Comparison of ENCODE assay signal across 8 cellular contexts in genomic region chr3:184417619-184418327, GRCh38. TPM values are rescaled to one million over a fixed set of nuclear protein-coding genes. Genes with fewer than 3 reads are reported as not detected.
DNase-seq lines count a peak whose midpoint lies in the region; ATAC-seq and TF ChIP-seq lines count a peak whose summit lies in the region.

No MANE protein-coding gene starts in this region.

- H2BK12ac ChIP-seq in neuronal stem cell (ENCODE audit: low read length), result no peak overlapping the region

- no peak overlapping the region for H4K91ac ChIP-seq in neuronal stem cell (ENCODE audit: low read depth, low read length, poor library complexity)

- H3K4me3 ChIP-seq in Panc1 (ENCODE audit: low read depth in 2 of 2, low read length in 2 of 2), result no peak overlapping the region
- no peak overlapping the region for H3K4me3 ChIP-seq in fibroblast of mammary gland (ENCODE audit: control insufficient read depth, low read depth, low read length)
- H3K4me3 ChIP-seq in neuronal stem cell (ENCODE audit: low read length in 2 of 2), result no peak overlapping the region
- no peak overlapping the region for H3K4me3 ChIP-seq in testis

- POLR2A ChIA-PET in Panc1 (lab: Charles Lee), result no interaction called here

- H3K79me1 ChIP-seq in neuronal stem cell (ENCODE audit: low read depth, low read length), result peaks cover 2% of the 10 kb centered on the region

- no peaks in the 10 kb centered on the region for H3K9me3 Mint-ChIP-seq in activated T-cell treated with anti-CD3 and anti-CD28 coated beads, Interleukin-2, amount 50 U/mL, for 4 hours

- H3K9ac ChIP-seq in neuronal stem cell (ENCODE audit: low read depth, low read length, poor library complexity), result no peak overlapping the region

- no peaks in the 10 kb centered on the region for H3K36me3 ChIP-seq in Panc1 (ENCODE audit: control insufficient read depth, insufficient read depth, low read length)
- no peaks in the 10 kb centered on the region for H3K36me3 ChIP-seq in neuronal stem cell (replicated peaks in 1 of 2; ENCODE audit: control insufficient read depth in 2 of 2, insufficient read depth in 2 of 2, low read length in 2 of 2)
- no peaks in the 10 kb centered on the region for H3K36me3 ChIP-seq in testis (ENCODE audit: low read depth, missing control alignments)

- H4K8ac ChIP-seq in neuronal stem cell (ENCODE audit: low read depth, low read length), result no peak overlapping the region

- H3K4me3 Mint-ChIP-seq in activated T-cell treated with anti-CD3 and anti-CD28 coated beads, Interleukin-2, amount 50 U/mL, for 4 hours, result no peak overlapping the region

- no peaks in the 10 kb centered on the region for H3K4me1 ChIP-seq in Panc1 (ENCODE audit: control insufficient read depth, insufficient read depth, low read length)
- peaks cover 0 to 1% of the 10 kb centered on the region in 2 donors for H3K4me1 ChIP-seq in neuronal stem cell (ENCODE audit: control insufficient read depth in 2 of 2, insufficient read depth in 1 of 2, low read depth in 1 of 2, low read length in 2 of 2)
- H3K4me1 ChIP-seq in testis, result no peaks in the 10 kb centered on the region

- no peaks in the 10 kb centered on the region for H3K36me3 Mint-ChIP-seq in activated T-cell treated with anti-CD3 and anti-CD28 coated beads, Interleukin-2, amount 50 U/mL, for 4 hours (ENCODE audit: insufficient read depth)

- no peak overlapping the region for H3K4ac ChIP-seq in neuronal stem cell (ENCODE audit: low read length)

- H2BK15ac ChIP-seq in neuronal stem cell (ENCODE audit: low read length), result peak overlapping the region; percentile 15

- peaks cover 3% of the 10 kb centered on the region; the same call in 1 of the 2 replicates for H3K9me3 ChIP-seq in Panc1 (ENCODE audit: control insufficient read depth, insufficient read depth, low read depth, low read length)
- H3K9me3 ChIP-seq in neuronal stem cell (replicated peaks in 1 of 2; ENCODE audit: control insufficient read depth in 2 of 2, insufficient read depth in 1 of 2, low read depth in 1 of 2, low read length in 2 of 2), result no peaks in the 10 kb centered on the region
- H3K9me3 ChIP-seq in testis, result no peaks in the 10 kb centered on the region

- no peak overlapping the region for H3K18ac ChIP-seq in neuronal stem cell (ENCODE audit: low read length)

- H3K23ac ChIP-seq in neuronal stem cell (ENCODE audit: low read depth, low read length, poor library complexity), result peak overlapping the region; percentile 11

- no peak overlapping the region for H3K14ac ChIP-seq in neuronal stem cell (ENCODE audit: low read length)

- no peak overlapping the region for H2AFZ ChIP-seq in neuronal stem cell (ENCODE audit: low read length)

- no peaks in the 10 kb centered on the region for H3K27me3 Mint-ChIP-seq in activated T-cell treated with anti-CD3 and anti-CD28 coated beads, Interleukin-2, amount 50 U/mL, for 4 hours (ENCODE audit: low read depth)

- BruUV-seq in Panc1 (replicated peaks; lab: Mats Ljungman, UMichigan), result no TSS peak

- ATAC-seq in GM21447 (IDR thresholded peaks at IDR 0.05; ENCODE audit: unreplicated experiment) (peak; percentile 86), Panc1 (peak; percentile 93)
- peak; percentile 98 for ATAC-seq in activated T-cell treated with anti-CD3 and anti-CD28 coated beads, Interleukin-2, amount 50 U/mL, for 4 hours

- no peak overlapping the region for H3K4me2 ChIP-seq in neuronal stem cell (ENCODE audit: insufficient read depth, low read length, poor library complexity, severe bottlenecking)

- H3K4me1 Mint-ChIP-seq in activated T-cell treated with anti-CD3 and anti-CD28 coated beads, Interleukin-2, amount 50 U/mL, for 4 hours (ENCODE audit: low read depth), result peaks cover 2% of the 10 kb centered on the region

- CTCF ChIA-PET in Panc1 (lab: Charles Lee), result interaction anchor here (0.6 to 1.5 kb wide), 2 partner anchors 96 to 259 kb away, joined by 5 to 6 read pairs; no protein-coding TSS in a partner anchor

- no CpG with 5 or more reads among the region's 14 CpGs for WGBS in neuronal stem cell (ENCODE audit: extremely low coverage in 2 of 2, insufficient read length in 2 of 2, insufficient replicate concordance in 1 of 2), 2 donors
- WGBS in testis, 2 donors, result 38 to 57% methylated on average over 5 to 14 of the region's 14 CpGs

- no peak overlapping the region for H3K27ac ChIP-seq in Panc1 (ENCODE audit: low read length)
- H3K27ac ChIP-seq in neuronal stem cell (replicated peaks; ENCODE audit: low read length), result no peak overlapping the region
- no peak overlapping the region for H3K27ac ChIP-seq in testis

- in situ Hi-C loops in KBM-7 (cut with MboI; ENCODE audit: low pct_unique_long_range_greater_than_20kb, low sequenced_read_pairs), result no loop called here
- in situ Hi-C loops in Panc1 (cut with HindIII; ENCODE audit: low pct_unique_long_range_greater_than_20kb, low sequenced_read_pairs), result no loop called here

- no peak overlapping the region for H2BK120ac ChIP-seq in neuronal stem cell (ENCODE audit: low read depth, low read length)

- H3K27me3 ChIP-seq in Panc1 (ENCODE audit: control insufficient read depth, insufficient read depth, low read length) (no peaks in the 10 kb centered on the region), neuronal stem cell (ENCODE audit: control insufficient read depth in 3 of 3, insufficient read depth in 3 of 3, low read depth in 1 of 3, low read length in 3 of 3) (peaks cover 0 to 12% (median 2%) of the 10 kb centered on the region in 3 experiments), testis (no peaks in the 10 kb centered on the region)

- no peak overlapping the region for H2BK5ac ChIP-seq in neuronal stem cell (ENCODE audit: low read length)

- intact Hi-C loops in Panc1 (cut with micrococcal nuclease; ENCODE audit: unreplicated experiment), result loop anchor here (1.0 to 2.0 kb wide), 3 partner anchors 51 to 127 kb away; no protein-coding TSS in a partner anchor
- intact Hi-C loops in testis (cut with DNase I; ENCODE audit: low total_unique reads), result no loop called here

- DNase-seq in COR-L47 (lab: John Stamatoyannopoulos, UW), result peak; percentile 40
- DNase-seq in KBM-7, result peak; percentile 74
- peak; percentile 22 for DNase-seq in Panc1 (ENCODE audit: low read depth, low spot score)
- DNase-seq in activated T-cell treated with anti-CD3 and anti-CD28 coated beads, Interleukin-2, amount 50 U/mL, for 4 hours, result peak; percentile 66
- peak; percentile 63 for DNase-seq in fibroblast of mammary gland (ENCODE audit: low read depth)
- DNase-seq in neuronal stem cell (ENCODE audit: low spot score), result peak; percentile 57
- peak; percentile 77 for DNase-seq in testis

- H2AK5ac ChIP-seq in neuronal stem cell (ENCODE audit: low read depth, low read length), result no peak overlapping the region

- TF ChIP-seq POLR2A in testis (IDR thresholded peaks at IDR 0.05), result no peak

- peak; percentile 98 for TF ChIP-seq CTCF in Panc1 (IDR thresholded peaks at IDR 0.05)
- peak; percentile 94 for TF ChIP-seq CTCF in fibroblast of mammary gland (conservative IDR thresholded peaks at IDR 0.05; ENCODE audit: control insufficient read depth, insufficient read depth, low read depth, low read length)
- peak; percentile 66 to 80 (median 78) for TF ChIP-seq CTCF in testis (IDR thresholded peaks at IDR 0.05)

RNA-seq across cellular contexts. Expression of gene CHRD, which starts 37.9 kb away (rescaled TPM):
- 1.4 TPM for total RNA-seq in Panc1 (2021; ENCODE audit: unreplicated experiment)
- 1.3 TPM for polyA plus RNA-seq in Panc1 (2012; ENCODE audit: insufficient read length)
- total RNA-seq in activated T-cell treated with anti-CD3 and anti-CD28 coated beads, Interleukin-2, amount 50 U/mL, for 4 hours, result under 1 TPM in 2 of 3 donors, not detected in 1; 0.11 to 0.33 TPM
- 7.2 TPM for polyA plus RNA-seq in neuronal stem cell (2013, experiment 1 of 2)
- polyA plus RNA-seq in neuronal stem cell (2013, experiment 2 of 2), result 7.1 TPM
- 1 to 10 TPM; 3.5 to 4.3 TPM for total RNA-seq in testis
- polyA plus RNA-seq in testis (ENCODE audit: insufficient read depth, low read depth, low replicate concordance), result 4.3 TPM

RNA-seq across cellular contexts. Expression of gene THPO, which starts 39.8 kb away (rescaled TPM):
- total RNA-seq in Panc1 (2021; ENCODE audit: unreplicated experiment) (not detected), testis (under 1 TPM; 0.71 to 0.93 TPM)
- polyA plus RNA-seq in Panc1 (2012; ENCODE audit: insufficient read length), result 0.17 TPM
- not detected for total RNA-seq in activated T-cell treated with anti-CD3 and anti-CD28 coated beads, Interleukin-2, amount 50 U/mL, for 4 hours
- 1.4 TPM for polyA plus RNA-seq in neuronal stem cell (2013, experiment 1 of 2)
- polyA plus RNA-seq in neuronal stem cell (2013, experiment 2 of 2), result 1.7 TPM
- polyA plus RNA-seq in testis (ENCODE audit: insufficient read depth, low read depth, low replicate concordance), result 7.6 TPM

RNA-seq across cellular contexts. Expression of gene POLR2H, which starts 56.3 kb away (rescaled TPM):
- total RNA-seq in Panc1 (2021; ENCODE audit: unreplicated experiment) (156 TPM), testis (10 to 100 TPM; 65.0 to 76.4 TPM)
- polyA plus RNA-seq in Panc1 (2012; ENCODE audit: insufficient read length), result 183 TPM
- total RNA-seq in activated T-cell treated with anti-CD3 and anti-CD28 coated beads, Interleukin-2, amount 50 U/mL, for 4 hours, result 100 to 1,000 TPM; 146 to 170 (median 165) TPM
- 80.4 TPM for polyA plus RNA-seq in neuronal stem cell (2013, experiment 1 of 2)
- 80.9 TPM for polyA plus RNA-seq in neuronal stem cell (2013, experiment 2 of 2)
- 72.2 TPM for polyA plus RNA-seq in testis (ENCODE audit: insufficient read depth, low read depth, low replicate concordance)

RNA-seq across cellular contexts. Expression of gene CLCN2, which starts 56.4 kb away (rescaled TPM):
- total RNA-seq in Panc1 (2021; ENCODE audit: unreplicated experiment) (22.5 TPM), testis (100 to 1,000 TPM in 1 of 2 donors, 10 to 100 TPM in 1; 98.2 to 118 TPM)
- polyA plus RNA-seq in Panc1 (2012; ENCODE audit: insufficient read length), result 21.4 TPM
- total RNA-seq in activated T-cell treated with anti-CD3 and anti-CD28 coated beads, Interleukin-2, amount 50 U/mL, for 4 hours, result 1 to 10 TPM; 4.5 to 5.2 (median 5.0) TPM
- 18.1 TPM for polyA plus RNA-seq in neuronal stem cell (2013, experiment 1 of 2)
- polyA plus RNA-seq in neuronal stem cell (2013, experiment 2 of 2), result 18.8 TPM
- 46.7 TPM for polyA plus RNA-seq in testis (ENCODE audit: insufficient read depth, low read depth, low replicate concordance)

Comparison
In these comparisons a context has a peak if more than half of its experiments do, and no peak if none do; other contexts are left out.
1. DNase-seq: peak in every context shown above with its lines; median percentile 77 in testis; 74 in KBM-7; 66 in activated T-cell treated with anti-CD3 and anti-CD28 coated beads, Interleukin-2, amount 50 U/mL, for 4 hours; 63 in fibroblast of mammary gland; 57 in neuronal stem cell; 40 in COR-L47; 22 in Panc1.